1 cellular context compared by ENCODE assay signal in the genomic region with DNA sequence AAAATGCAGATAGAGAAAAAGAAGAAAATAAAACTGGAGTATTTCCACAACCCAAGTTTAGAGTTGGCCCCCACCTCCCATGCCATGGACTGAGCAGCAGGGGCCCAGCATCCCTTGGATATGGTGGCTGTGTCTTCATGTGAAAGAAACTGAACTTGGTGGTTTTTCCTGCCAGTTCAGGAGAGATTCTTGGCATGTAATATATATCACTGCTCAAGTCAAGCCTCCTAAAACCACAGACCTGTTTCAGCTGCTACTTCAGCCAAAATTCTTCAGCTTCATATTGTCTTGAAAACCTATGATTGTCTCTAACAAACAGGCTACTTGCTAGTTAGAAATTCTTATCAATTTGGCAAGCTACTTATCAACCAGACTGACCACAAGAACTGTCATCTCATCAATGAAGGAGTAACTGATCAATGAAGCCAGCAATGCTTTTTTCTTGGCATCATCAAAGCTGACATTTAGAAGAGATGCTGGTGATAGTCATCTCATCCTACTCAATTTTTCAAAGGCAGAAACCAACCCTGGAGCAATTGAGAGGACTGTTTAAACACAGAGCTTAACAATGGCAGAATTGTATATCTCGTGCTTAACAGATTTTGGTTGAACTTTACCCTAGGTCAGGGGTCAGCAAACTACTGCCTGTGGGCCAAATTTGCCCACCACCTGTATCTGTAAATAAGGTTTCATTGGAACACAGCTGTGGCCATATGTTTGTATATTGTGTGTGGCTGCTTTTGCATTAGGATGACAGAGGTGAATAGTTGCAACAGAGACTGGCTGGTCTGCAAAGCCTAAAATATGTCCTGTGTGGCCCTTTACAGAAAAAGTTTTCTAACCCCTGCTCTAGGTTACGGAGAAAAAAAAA.
TF ChIP-seq lines count a peak whose summit lies in the region.

No MANE protein-coding gene starts in this region.

TF ChIP-seq in HepG2, 621 proteins besides CTCF, POLR2A, EP300 and RAD21 (continued from another document and continues in another):
- TF ChIP-seq GPBP1L1 (CRISPR knock-in tag; IDR thresholded peaks at IDR 0.05) = no peak
- no peak for TF ChIP-seq CBX1 (IDR thresholded peaks at IDR 0.05; ENCODE audit: low read depth)
- no peak; the same call in 1 of the 2 replicates for TF ChIP-seq ZNF549 (CRISPR knock-in tag; IDR thresholded peaks at IDR 0.05)
- TF ChIP-seq ZC3H4 (CRISPR knock-in tag; IDR thresholded peaks at IDR 0.05; ENCODE audit: borderline replicate concordance) = no peak
- no peak for TF ChIP-seq ZNF235 (CRISPR knock-in tag; IDR thresholded peaks at IDR 0.05; ENCODE audit: borderline replicate concordance)
- TF ChIP-seq ERF (CRISPR knock-in tag; IDR thresholded peaks at IDR 0.05) = peak; percentile 69
- TF ChIP-seq HDAC2 (CRISPR knock-in tag; IDR thresholded peaks at IDR 0.05) = peak; percentile 98
- no peak; the same call in 1 of the 2 replicates for TF ChIP-seq ZNF460 (CRISPR knock-in tag; IDR thresholded peaks at IDR 0.05; ENCODE audit: borderline replicate concordance)
- TF ChIP-seq ZNF816 (CRISPR knock-in tag; IDR thresholded peaks at IDR 0.05; ENCODE audit: borderline replicate concordance) = no peak
- peak; percentile 92 for TF ChIP-seq MED1 (CRISPR knock-in tag; IDR thresholded peaks at IDR 0.05)
- no peak for TF ChIP-seq CC2D1A (CRISPR knock-in tag; IDR thresholded peaks at IDR 0.05)
- TF ChIP-seq MTA3 (CRISPR knock-in tag; IDR thresholded peaks at IDR 0.05) = no peak
- TF ChIP-seq FOXP1 (IDR thresholded peaks at IDR 0.05) = peak; percentile 93
- peak; percentile 98 for TF ChIP-seq FOXP1 (CRISPR knock-in tag; IDR thresholded peaks at IDR 0.05)
- no peak; the same call in 1 of the 2 replicates for TF ChIP-seq ZSCAN20 (CRISPR knock-in tag; IDR thresholded peaks at IDR 0.05; ENCODE audit: borderline replicate concordance)
- TF ChIP-seq ZBTB21 (CRISPR knock-in tag; IDR thresholded peaks at IDR 0.05) = no peak; the same call in 1 of the 2 replicates
- TF ChIP-seq NPAS2 (CRISPR knock-in tag; IDR thresholded peaks at IDR 0.05; ENCODE audit: borderline replicate concordance) = no peak
- TF ChIP-seq KLF6 (CRISPR knock-in tag; IDR thresholded peaks at IDR 0.05) = peak; percentile 77
- no peak for TF ChIP-seq PLSCR1 (CRISPR knock-in tag; IDR thresholded peaks at IDR 0.05; ENCODE audit: borderline replicate concordance)
- no peak for TF ChIP-seq RBM39 (IDR thresholded peaks at IDR 0.05; ENCODE audit: low read depth, low read length, poor library complexity, severe bottlenecking)
- TF ChIP-seq ZNF577 (CRISPR knock-in tag; IDR thresholded peaks at IDR 0.05; ENCODE audit: borderline replicate concordance, low read depth) = peak; percentile 52; the same call in 1 of the 2 replicates
- TF ChIP-seq ZFY (CRISPR knock-in tag; IDR thresholded peaks at IDR 0.05) = peak; percentile 56; the same call in 1 of the 2 replicates
- peak; percentile 72; the same call in 1 of the 2 replicates for TF ChIP-seq ZNF317 (CRISPR knock-in tag; IDR thresholded peaks at IDR 0.05)
- peak; percentile 54; the same call in 1 of the 2 replicates for TF ChIP-seq BRD4 (CRISPR knock-in tag; IDR thresholded peaks at IDR 0.05)
- TF ChIP-seq MEIS1 (CRISPR knock-in tag; IDR thresholded peaks at IDR 0.05; ENCODE audit: borderline replicate concordance) = peak; percentile 99
- peak; percentile 73; the same call in 1 of the 2 replicates for TF ChIP-seq ZNF275 (CRISPR knock-in tag; IDR thresholded peaks at IDR 0.05; ENCODE audit: borderline replicate concordance)
- 0 out of 2 replicates have a peak, but pooled peaks have one; percentile 38 for TF ChIP-seq ZBTB39 (CRISPR knock-in tag; IDR thresholded peaks at IDR 0.05)
- no peak for TF ChIP-seq SNAPC4 (CRISPR knock-in tag; IDR thresholded peaks at IDR 0.05)
- no peak for TF ChIP-seq KLF11 (CRISPR knock-in tag; IDR thresholded peaks at IDR 0.05)
- 0 out of 2 replicates have a peak, but pooled peaks have one; percentile 70 for TF ChIP-seq MLXIP (CRISPR knock-in tag; IDR thresholded peaks at IDR 0.05; ENCODE audit: borderline replicate concordance)
- TF ChIP-seq ZNF20 (CRISPR knock-in tag; IDR thresholded peaks at IDR 0.05) = no peak; the same call in 1 of the 2 replicates
- no peak for TF ChIP-seq DDIT3 (CRISPR knock-in tag; IDR thresholded peaks at IDR 0.05)
- no peak for TF ChIP-seq MLLT10 (CRISPR knock-in tag; IDR thresholded peaks at IDR 0.05)
- peak; percentile 99 for TF ChIP-seq NCOR1 (IDR thresholded peaks at IDR 0.05; ENCODE audit: borderline replicate concordance, low read length)
- peak; percentile 92 for TF ChIP-seq SAP130 (CRISPR knock-in tag; IDR thresholded peaks at IDR 0.05; ENCODE audit: low read depth)
- peak; percentile 96 for TF ChIP-seq ONECUT2 (CRISPR knock-in tag; IDR thresholded peaks at IDR 0.05)
- TF ChIP-seq, protein P1, sequence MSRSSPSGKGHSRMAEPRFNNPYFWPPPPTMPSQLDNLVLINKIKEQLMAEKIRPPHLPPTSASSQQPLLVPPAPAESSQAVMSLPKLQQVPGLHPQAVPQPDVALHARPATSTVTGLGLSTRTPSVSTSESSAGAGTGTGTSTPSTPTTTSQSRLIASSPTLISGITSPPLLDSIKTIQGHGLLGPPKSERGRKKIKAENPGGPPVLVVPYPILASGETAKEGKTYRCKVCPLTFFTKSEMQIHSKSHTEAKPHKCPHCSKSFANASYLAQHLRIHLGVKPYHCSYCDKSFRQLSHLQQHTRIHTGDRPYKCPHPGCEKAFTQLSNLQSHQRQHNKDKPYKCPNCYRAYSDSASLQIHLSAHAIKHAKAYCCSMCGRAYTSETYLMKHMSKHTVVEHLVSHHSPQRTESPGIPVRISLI (CRISPR knock-in tag; IDR thresholded peaks at IDR 0.05; ENCODE audit: borderline replicate concordance) = peak; percentile 92
- peak; percentile 94 for TF ChIP-seq ZNF792 (CRISPR knock-in tag; IDR thresholded peaks at IDR 0.05)
- TF ChIP-seq, protein P2, sequence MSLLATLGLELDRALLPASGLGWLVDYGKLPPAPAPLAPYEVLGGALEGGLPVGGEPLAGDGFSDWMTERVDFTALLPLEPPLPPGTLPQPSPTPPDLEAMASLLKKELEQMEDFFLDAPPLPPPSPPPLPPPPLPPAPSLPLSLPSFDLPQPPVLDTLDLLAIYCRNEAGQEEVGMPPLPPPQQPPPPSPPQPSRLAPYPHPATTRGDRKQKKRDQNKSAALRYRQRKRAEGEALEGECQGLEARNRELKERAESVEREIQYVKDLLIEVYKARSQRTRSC (CRISPR knock-in tag; IDR thresholded peaks at IDR 0.05; ENCODE audit: low read depth) = 0 out of 2 replicates have a peak, but pooled peaks have one; percentile 61
- peak; percentile 71 for TF ChIP-seq GATAD1 (CRISPR knock-in tag; IDR thresholded peaks at IDR 0.05)
- TF ChIP-seq, protein P3, sequence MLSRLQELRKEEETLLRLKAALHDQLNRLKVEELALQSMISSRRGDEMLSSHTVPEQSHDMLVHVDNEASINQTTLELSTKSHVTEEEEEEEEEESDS (CRISPR knock-in tag; IDR thresholded peaks at IDR 0.05; ENCODE audit: borderline replicate concordance) = 0 out of 2 replicates have a peak, but pooled peaks have one; percentile 71
- TF ChIP-seq MAFK (conservative IDR thresholded peaks at IDR 0.05 in 1 of 2, IDR thresholded peaks at IDR 0.05 in 1 of 2; ENCODE audit: low read length in 2 of 2) = peak; percentile 11 to 15; a peak in 2 of 4 replicates
- no peak for TF ChIP-seq HMGA1 (CRISPR knock-in tag; conservative IDR thresholded peaks at IDR 0.05)
